ENCODE assay signal across 23 cellular contexts in genomic region chr14:65062096-65063075, GRCh38. TPM values are rescaled to one million over a fixed set of nuclear protein-coding genes. Genes with fewer than 3 reads are reported as not detected.
DNase-seq lines count a peak whose midpoint lies in the region; ATAC-seq and FAIRE-seq lines count a peak whose summit lies in the region.
"Had no signal": no experiment of that assay in that cellular context is flagged by ENCODE, and none has a peak within 500 bp of the region (broad histone marks: within the 10 kb centered on the region; RNA-seq: fewer than 3 reads in every experiment).

No MANE protein-coding gene starts in this region.

- POLR2A ChIA-PET in activated CD4-positive, alpha-beta memory T cell treated with anti-CD3 and anti-CD28 coated beads, Interleukin-2, amount 10 ng/mL, durations not matched to agents 7 days and 5 days (lab: Charles Lee), result no interaction called here

- H3K9me3 Mint-ChIP-seq in activated naive CD4-positive, alpha-beta T cell treated with anti-CD3 and anti-CD28 coated beads, Interleukin-2, amount 50 U/mL, for 72 hours, result peaks cover 0 to 6% of the 10 kb centered on the region in 2 donors
- no peaks in the 10 kb centered on the region for H3K9me3 Mint-ChIP-seq in activated naive CD4-positive, alpha-beta T cell treated with anti-CD3 and anti-CD28 coated beads for 36 hours
- no peaks in the 10 kb centered on the region for H3K9me3 Mint-ChIP-seq in activated CD4-positive, alpha-beta memory T cell treated with anti-CD3 and anti-CD28 coated beads, Interleukin-2, amount 10 ng/mL, durations not matched to agents 7 days and 5 days
- H3K9me3 Mint-ChIP-seq: naive thymus-derived CD8-positive, alpha-beta T cell; stimulated activated naive CD8-positive, alpha-beta T cell treated with anti-CD3 and anti-CD28 coated beads, Interleukin-15, amount 100 ng/mL, for 72 hours had no signal

- peaks cover 2% of the 10 kb centered on the region for H3K4me1 Mint-ChIP-seq in activated naive CD4-positive, alpha-beta T cell treated with anti-CD3 and anti-CD28 coated beads for 36 hours (ENCODE audit: low read depth)
- H3K4me1 Mint-ChIP-seq in activated CD4-positive, alpha-beta memory T cell treated with anti-CD3 and anti-CD28 coated beads, Interleukin-2, amount 10 ng/mL, durations not matched to agents 7 days and 5 days, result no peaks in the 10 kb centered on the region
- H3K4me1 Mint-ChIP-seq: stimulated activated naive CD8-positive, alpha-beta T cell treated with anti-CD3 and anti-CD28 coated beads, Interleukin-15, amount 100 ng/mL, for 72 hours had no signal

- H3K4me3 Mint-ChIP-seq in activated naive CD4-positive, alpha-beta T cell treated with anti-CD3 and anti-CD28 coated beads for 36 hours, result no peak overlapping the region
- no peak overlapping the region for H3K4me3 Mint-ChIP-seq in activated CD4-positive, alpha-beta memory T cell treated with anti-CD3 and anti-CD28 coated beads, Interleukin-2, amount 10 ng/mL, durations not matched to agents 7 days and 5 days
- H3K4me3 Mint-ChIP-seq: naive thymus-derived CD8-positive, alpha-beta T cell; stimulated activated naive CD8-positive, alpha-beta T cell treated with anti-CD3 and anti-CD28 coated beads, Interleukin-15, amount 100 ng/mL, for 72 hours had no signal

- H3K27ac Mint-ChIP-seq in activated naive CD4-positive, alpha-beta T cell treated with anti-CD3 and anti-CD28 coated beads, Interleukin-2, amount 50 U/mL, for 72 hours, result peak overlapping the region; percentile 27 to 59
- no peak overlapping the region for H3K27ac Mint-ChIP-seq in activated naive CD4-positive, alpha-beta T cell treated with anti-CD3 and anti-CD28 coated beads for 36 hours
- H3K27ac Mint-ChIP-seq in activated CD4-positive, alpha-beta memory T cell treated with anti-CD3 and anti-CD28 coated beads, Interleukin-2, amount 10 ng/mL, durations not matched to agents 7 days and 5 days, result no peak overlapping the region
- H3K27ac Mint-ChIP-seq: stimulated activated naive CD8-positive, alpha-beta T cell treated with anti-CD3 and anti-CD28 coated beads, Interleukin-15, amount 100 ng/mL, for 72 hours had no signal

- DNase-seq in activated naive CD4-positive, alpha-beta T cell treated with anti-CD3 and anti-CD28 coated beads, Interleukin-2, amount 50 U/mL, for 72 hours (ENCODE audit: low spot score in 2 of 2), result no peak
- no peak for DNase-seq in activated naive CD4-positive, alpha-beta T cell treated with anti-CD3 and anti-CD28 coated beads for 36 hours
- DNase-seq in HTR-8/SVneo (ENCODE audit: insufficient read length, low spot score) (no peak), cerebellum (ENCODE audit: low spot score) (peak; percentile 43), sciatic nerve (ENCODE audit: low spot score) (no peak), NCI-H1105 (lab: John Stamatoyannopoulos, UW) (no peak), NCI-H1436 treated with DMSO at 0.1 percent for 48 hours (lab: John Stamatoyannopoulos, UW) (no peak)
- DNase-seq in activated CD4-positive, alpha-beta memory T cell treated with anti-CD3 and anti-CD28 coated beads, Interleukin-2, amount 10 ng/mL, durations not matched to agents 7 days and 5 days, result no peak
- DNase-seq: activated CD4-positive, alpha-beta T cell treated with anti-CD3 and anti-CD28 coated beads for 1 hour; activated effector memory CD4-positive, alpha-beta T cell treated with Interleukin-2 at 50 U/mL for 16 hours; amygdala; DMS153; H7; kidney glomerular epithelial cell; MV-4-11; naive thymus-derived CD8-positive, alpha-beta T cell; NCI-H1930; NCI-H446; pancreas; stimulated activated CD4-positive, alpha-beta T cell treated with anti-CD3 and anti-CD28 coated beads, Interleukin-2, amount 100 ng/mL, for 24 hours; stimulated activated naive CD8-positive, alpha-beta T cell treated with anti-CD3 and anti-CD28 coated beads, Interleukin-15, amount 100 ng/mL, for 72 hours; upper lobe of right lung had no signal

- H3K27me3 Mint-ChIP-seq in activated naive CD4-positive, alpha-beta T cell treated with anti-CD3 and anti-CD28 coated beads for 36 hours (ENCODE audit: low read depth), result no peaks in the 10 kb centered on the region
- H3K27me3 Mint-ChIP-seq in activated CD4-positive, alpha-beta memory T cell treated with anti-CD3 and anti-CD28 coated beads, Interleukin-2, amount 10 ng/mL, durations not matched to agents 7 days and 5 days, result no peaks in the 10 kb centered on the region
- H3K27me3 Mint-ChIP-seq: naive thymus-derived CD8-positive, alpha-beta T cell; stimulated activated naive CD8-positive, alpha-beta T cell treated with anti-CD3 and anti-CD28 coated beads, Interleukin-15, amount 100 ng/mL, for 72 hours had no signal

- CTCF ChIA-PET in activated naive CD4-positive, alpha-beta T cell treated with anti-CD3 and anti-CD28 coated beads for 36 hours (lab: Charles Lee), result no interaction called here
- CTCF ChIA-PET in activated CD4-positive, alpha-beta memory T cell treated with anti-CD3 and anti-CD28 coated beads, Interleukin-2, amount 10 ng/mL, durations not matched to agents 7 days and 5 days (lab: Charles Lee), result no interaction called here

- ATAC-seq in activated naive CD4-positive, alpha-beta T cell treated with anti-CD3 and anti-CD28 coated beads, Interleukin-2, amount 50 U/mL, for 72 hours, result no peak
- peak; percentile 38 for ATAC-seq in sciatic nerve
- ATAC-seq: naive thymus-derived CD8-positive, alpha-beta T cell; stimulated activated naive CD8-positive, alpha-beta T cell treated with anti-CD3 and anti-CD28 coated beads, Interleukin-15, amount 100 ng/mL, for 72 hours; upper lobe of right lung had no signal

- peak; percentile 95 for FAIRE-seq in HTR-8/SVneo (lab: Jason Lieb, UNC)
- FAIRE-seq: GM12892, pancreas had no signal

- intact Hi-C loops in activated naive CD4-positive, alpha-beta T cell treated with anti-CD3 and anti-CD28 coated beads for 36 hours (cut with micrococcal nuclease), result no loop called here
- intact Hi-C loops in sciatic nerve (cut with DNase I), result no loop called here

- peaks cover 13 to 28% of the 10 kb centered on the region in 2 donors for H3K36me3 Mint-ChIP-seq in activated naive CD4-positive, alpha-beta T cell treated with anti-CD3 and anti-CD28 coated beads, Interleukin-2, amount 50 U/mL, for 72 hours
- H3K36me3 Mint-ChIP-seq in activated naive CD4-positive, alpha-beta T cell treated with anti-CD3 and anti-CD28 coated beads for 36 hours (ENCODE audit: low read depth), result peaks cover 54% of the 10 kb centered on the region
- H3K36me3 Mint-ChIP-seq in activated CD4-positive, alpha-beta memory T cell treated with anti-CD3 and anti-CD28 coated beads, Interleukin-2, amount 10 ng/mL, durations not matched to agents 7 days and 5 days (ENCODE audit: low read depth), result peaks cover 66% of the 10 kb centered on the region

RNA-seq across cellular contexts. Expression of gene MAX, which starts 39.9 kb away (rescaled TPM):
- total RNA-seq in activated naive CD4-positive, alpha-beta T cell treated with anti-CD3 and anti-CD28 coated beads, Interleukin-2, amount 50 U/mL, for 72 hours, result 100 to 1,000 TPM in 1 of 2 donors, 10 to 100 TPM in 1; 84.2 to 107 TPM
- 10 to 100 TPM; 67.9 to 75.1 TPM for total RNA-seq in activated naive CD4-positive, alpha-beta T cell treated with anti-CD3 and anti-CD28 coated beads for 36 hours
- 38.0 TPM for total RNA-seq in cerebellum
- 131 TPM for total RNA-seq in sciatic nerve
- 100 to 1,000 TPM; 134 to 135 TPM for total RNA-seq in activated CD4-positive, alpha-beta memory T cell treated with anti-CD3 and anti-CD28 coated beads, Interleukin-2, amount 10 ng/mL, durations not matched to agents 7 days and 5 days

Comparison
In these comparisons a context has a peak if more than half of its experiments do, and no peak if none do; other contexts are left out.
1. H3K27ac Mint-ChIP-seq: peak in activated naive CD4-positive, alpha-beta T cell treated with anti-CD3 and anti-CD28 coated beads, Interleukin-2, amount 50 U/mL, for 72 hours (2 of 2); none in activated naive CD4-positive, alpha-beta T cell treated with anti-CD3 and anti-CD28 coated beads for 36 hours (single experiment) and activated CD4-positive, alpha-beta memory T cell treated with anti-CD3 and anti-CD28 coated beads, Interleukin-2, amount 10 ng/mL, durations not matched to agents 7 days and 5 days (single experiment).